Comparison of ENCODE assay signal across 28 cellular contexts in genomic region chr6:152068622-152069261, GRCh38.
A peak's percentile ranks its signal among the peaks of the same experiment; 100 is the strongest.
DNase-seq lines count a peak whose midpoint lies in the region; ATAC-seq, FAIRE-seq and TF ChIP-seq lines count a peak whose summit lies in the region.
"Had no signal": no experiment of that assay in that cellular context is flagged by ENCODE, and none has a peak within 500 bp of the region (broad histone marks: within the 10 kb centered on the region; RNA-seq: fewer than 3 reads in every experiment).

No MANE protein-coding gene starts in this region.

- no peak overlapping the region for H3K27ac Mint-ChIP-seq in MCF 10A (ENCODE audit: low read depth, unreplicated experiment)
- H3K27ac Mint-ChIP-seq: activated CD8-positive, alpha-beta T cell treated with anti-CD3 and anti-CD28 coated beads, Interleukin-2, amount 10 ng/mL, durations not matched to agents 7 days and 5 days; CD14-positive monocyte; immature natural killer cell; mesothelial cell of epicardium; naive thymus-derived CD8-positive, alpha-beta T cell had no signal

- H3K4me3 Mint-ChIP-seq in MCF 10A (ENCODE audit: unreplicated experiment), result no peak overlapping the region
- H3K4me3 Mint-ChIP-seq: activated CD8-positive, alpha-beta T cell treated with anti-CD3 and anti-CD28 coated beads, Interleukin-2, amount 10 ng/mL, durations not matched to agents 7 days and 5 days; CD14-positive monocyte; immature natural killer cell; mesothelial cell of epicardium; naive thymus-derived CD8-positive, alpha-beta T cell had no signal

- H3K9me3 Mint-ChIP-seq in MCF 10A (ENCODE audit: unreplicated experiment), result no peaks in the 10 kb centered on the region
- H3K9me3 Mint-ChIP-seq: immature natural killer cell; mesothelial cell of epicardium; naive thymus-derived CD8-positive, alpha-beta T cell had no signal

- POLR2A ChIA-PET in MCF 10A (lab: Yijun Ruan, JAX), result interaction anchor here (0.5 to 0.6 kb wide), 2 partner anchors 23 to 56 kb away, joined by 3 read pairs; no protein-coding TSS in a partner anchor

- no peak for TF ChIP-seq POLR2A in breast epithelium (IDR thresholded peaks at IDR 0.05)

- H3K9me3 ChIP-seq in breast epithelium, result no peaks in the 10 kb centered on the region
- no peaks in the 10 kb centered on the region for H3K9me3 ChIP-seq in small intestine (ENCODE audit: control insufficient read depth, low read depth)
- H3K9me3 ChIP-seq: left lung, pancreas, sigmoid colon, upper lobe of left lung had no signal

- H3K27me3 Mint-ChIP-seq in MCF 10A (ENCODE audit: insufficient read depth, unreplicated experiment), result no peaks in the 10 kb centered on the region

- no peaks in the 10 kb centered on the region for H3K4me1 Mint-ChIP-seq in MCF 10A (ENCODE audit: insufficient read depth, unreplicated experiment)
- H3K4me1 Mint-ChIP-seq: CD14-positive monocyte; immature natural killer cell; mesothelial cell of epicardium; naive thymus-derived CD8-positive, alpha-beta T cell had no signal

- FAIRE-seq in small intestine (lab: Jason Lieb, UNC), result no peak
- FAIRE-seq: pancreas had no signal

- no peak overlapping the region for H3K4me3 ChIP-seq in breast epithelium
- no peak overlapping the region for H3K4me3 ChIP-seq in choroid plexus epithelial cell (ENCODE audit: low read depth, low read length)
- no peak overlapping the region for H3K4me3 ChIP-seq in small intestine (ENCODE audit: low read depth in 1 of 2, low read length in 2 of 2)
- H3K4me3 ChIP-seq: left lung, pancreas, sigmoid colon, upper lobe of left lung had no signal

- BruUV-seq in MCF 10A (replicated peaks; lab: Mats Ljungman, UMichigan), result no TSS peak

- CTCF ChIA-PET in MCF 10A (lab: Yijun Ruan, JAX), result interaction anchor here (0.6 kb wide), 1 partner anchor 12 kb away, joined by 4 read pairs; no protein-coding TSS in a partner anchor

- DNase-seq in MCF 10A (ENCODE audit: unreplicated experiment), result peak; percentile 25
- no peak for DNase-seq in breast epithelium (ENCODE audit: low spot score in 2 of 2)
- peak; percentile 5 for DNase-seq in NCI-H69 (lab: John Stamatoyannopoulos, UW)
- DNase-seq in choroid plexus epithelial cell (ENCODE audit: low read depth), result peak; percentile 50
- DNase-seq in small intestine, result peak; percentile 9
- no peak for DNase-seq in NCI-H1092 treated with DMSO at 0.1 percent for 48 hours (lab: John Stamatoyannopoulos, UW)
- DNase-seq: activated CD8-positive, alpha-beta T cell treated with anti-CD3 and anti-CD28 coated beads, Interleukin-2, amount 10 ng/mL, durations not matched to agents 7 days and 5 days; activated gamma-delta T cell treated with Interleukin-2 at 50 U/mL for 16 hours; activated T-cell treated with anti-CD3 and anti-CD28 coated beads, Interleukin-2, amount 50 U/mL, for 1 hour; central memory CD4-positive, alpha-beta T cell; foreskin keratinocyte; HCEC 1CT; immature natural killer cell; KG1; left lung; naive thymus-derived CD8-positive, alpha-beta T cell; NCI-H526 treated with DMSO at 0.1 percent for 48 hours; pancreas; SHP77; sigmoid colon; SW 1271; upper lobe of left lung had no signal

- no peaks in the 10 kb centered on the region for H3K4me1 ChIP-seq in breast epithelium
- H3K4me1 ChIP-seq in small intestine (ENCODE audit: control insufficient read depth in 2 of 2, insufficient read depth in 1 of 2, low read depth in 1 of 2, low read length in 1 of 2), result no peaks in the 10 kb centered on the region
- H3K4me1 ChIP-seq: foreskin keratinocyte, left lung, pancreas, upper lobe of left lung had no signal

- H3K27me3 ChIP-seq in breast epithelium, result no peaks in the 10 kb centered on the region
- H3K27me3 ChIP-seq in small intestine (ENCODE audit: control insufficient read depth in 2 of 2, insufficient read depth in 2 of 2, low read length in 2 of 2), result no peaks in the 10 kb centered on the region
- H3K27me3 ChIP-seq: foreskin keratinocyte, left lung, pancreas, sigmoid colon, upper lobe of left lung had no signal

- H3K27ac ChIP-seq in breast epithelium, result no peak overlapping the region
- H3K27ac ChIP-seq in small intestine (ENCODE audit: low read depth in 1 of 2, low read length in 1 of 2), result no peak overlapping the region
- H3K27ac ChIP-seq: epithelial cell of prostate, foreskin keratinocyte, left lung, pancreas, sigmoid colon, upper lobe of left lung had no signal

- H3K36me3 Mint-ChIP-seq in MCF 10A (ENCODE audit: insufficient read depth, unreplicated experiment), result no peaks in the 10 kb centered on the region
- H3K36me3 Mint-ChIP-seq: CD14-positive monocyte; immature natural killer cell; mesothelial cell of epicardium; naive thymus-derived CD8-positive, alpha-beta T cell had no signal

- intact Hi-C loops in MCF 10A (cut with micrococcal nuclease) (no loop called here), breast epithelium (cut with DNase I; ENCODE audit: low total_unique reads) (loop anchor here (5.0 kb wide), 1 partner anchor 194 kb away; no protein-coding TSS in a partner anchor)

- no peaks in the 10 kb centered on the region for H3K36me3 ChIP-seq in breast epithelium
- H3K36me3 ChIP-seq in small intestine (ENCODE audit: control insufficient read depth in 2 of 2, insufficient read depth in 2 of 2, low read length in 2 of 2), result no peaks in the 10 kb centered on the region
- H3K36me3 ChIP-seq: left lung, pancreas, sigmoid colon, upper lobe of left lung had no signal

- no peak for ATAC-seq in GM21360 (IDR thresholded peaks at IDR 0.05; ENCODE audit: unreplicated experiment)
- ATAC-seq in GM21381 (IDR thresholded peaks at IDR 0.05; ENCODE audit: unreplicated experiment), result no peak
- ATAC-seq: activated CD4-positive, CD25-positive, alpha-beta regulatory T cell treated with anti-CD3 and anti-CD28 coated beads, Interleukin-2, amount 50 U/mL, for 24 hours; activated CD8-positive, alpha-beta T cell treated with anti-CD3 and anti-CD28 coated beads, Interleukin-2, amount 10 ng/mL, durations not matched to agents 7 days and 5 days; foreskin keratinocyte; left lung; naive thymus-derived CD8-positive, alpha-beta T cell had no signal

- 35 to 83% (median 51%) methylated on average over 4 of the region's 4 CpGs for WGBS in small intestine, 3 donors

- no peak for TF ChIP-seq CTCF in MCF 10A (IDR thresholded peaks at IDR 0.05; ENCODE audit: unreplicated experiment)
- TF ChIP-seq CTCF in breast epithelium (IDR thresholded peaks at IDR 0.05), result no peak
- no peak for TF ChIP-seq CTCF in choroid plexus epithelial cell (conservative IDR thresholded peaks at IDR 0.05; ENCODE audit: low read depth, low read length)

Comparison
In these comparisons a context has a peak if more than half of its experiments do, and no peak if none do; other contexts are left out.
1. DNase-seq: peak in MCF 10A (single experiment), NCI-H69 (single experiment), choroid plexus epithelial cell (single experiment) and small intestine (single experiment); none in breast epithelium (0 of 2) and NCI-H1092 treated with DMSO at 0.1 percent for 48 hours (single experiment).